In genomic region chr4:166092797-166093196, GRCh38 we compare ENCODE assay signal across 20 cellular contexts.
"Had no signal": no experiment of that assay in that cellular context is flagged by ENCODE, and none has a peak within 500 bp of the region (broad histone marks: within the 10 kb centered on the region; RNA-seq: fewer than 3 reads in every experiment).

No MANE protein-coding gene starts in this region.

- H2AFZ ChIP-seq: neural progenitor cell had no signal

- H3K4me3 Mint-ChIP-seq: activated CD4-positive, alpha-beta T cell treated with anti-CD3 and anti-CD28 coated beads for 36 hours; activated CD8-positive, alpha-beta memory T cell treated with anti-CD3 and anti-CD28 coated beads, Interleukin-2, amount 10 ng/mL, durations not matched to agents 7 days and 5 days; activated naive CD8-positive, alpha-beta T cell; endodermal cell; naive B cell; neural progenitor cell; stimulated activated naive CD8-positive, alpha-beta T cell treated with anti-CD3 and anti-CD28 coated beads, Interleukin-15, Interleukin-2, amounts not matched to agents 100 ng/mL and 50 ng/mL, for 24 hours had no signal

- H3K9me3 ChIP-seq: gastrocnemius medialis, mucosa of descending colon, prostate gland, right atrium auricular region, tibial nerve, vagina had no signal

- H3K27ac ChIP-seq: gastrocnemius medialis, neural progenitor cell, prostate gland, right atrium auricular region, tibial nerve, vagina had no signal

- H3K36me3 Mint-ChIP-seq: activated CD8-positive, alpha-beta memory T cell treated with anti-CD3 and anti-CD28 coated beads, Interleukin-2, amount 10 ng/mL, durations not matched to agents 7 days and 5 days; activated naive CD8-positive, alpha-beta T cell; naive B cell; neural progenitor cell had no signal

- H3K4me2 ChIP-seq: neural progenitor cell had no signal

- H3K9me3 Mint-ChIP-seq: endodermal cell; naive B cell; neural progenitor cell; stimulated activated naive CD8-positive, alpha-beta T cell treated with anti-CD3 and anti-CD28 coated beads, Interleukin-15, Interleukin-2, amounts not matched to agents 100 ng/mL and 50 ng/mL, for 24 hours had no signal

- ATAC-seq: activated CD4-positive, alpha-beta T cell treated with anti-CD3 and anti-CD28 coated beads for 36 hours; activated CD8-positive, alpha-beta memory T cell treated with anti-CD3 and anti-CD28 coated beads, Interleukin-2, amount 10 ng/mL, durations not matched to agents 7 days and 5 days; gastrocnemius medialis; left ventricle myocardium superior; mucosa of descending colon had no signal

- H3K27me3 Mint-ChIP-seq: activated CD4-positive, alpha-beta T cell treated with anti-CD3 and anti-CD28 coated beads for 36 hours; activated CD8-positive, alpha-beta memory T cell treated with anti-CD3 and anti-CD28 coated beads, Interleukin-2, amount 10 ng/mL, durations not matched to agents 7 days and 5 days; activated naive CD8-positive, alpha-beta T cell; naive B cell had no signal

- H3K27me3 ChIP-seq: gastrocnemius medialis, neural progenitor cell, right atrium auricular region, tibial nerve, vagina had no signal

- H3K4me1 Mint-ChIP-seq: activated CD4-positive, alpha-beta T cell treated with anti-CD3 and anti-CD28 coated beads for 36 hours; activated CD8-positive, alpha-beta memory T cell treated with anti-CD3 and anti-CD28 coated beads, Interleukin-2, amount 10 ng/mL, durations not matched to agents 7 days and 5 days; endodermal cell; naive B cell; neural progenitor cell had no signal

- H3K9ac ChIP-seq: neural progenitor cell had no signal

- DNase-seq: activated CD4-positive, alpha-beta T cell treated with anti-CD3 and anti-CD28 coated beads for 36 hours; activated CD4-positive, alpha-beta T cell treated with anti-CD3 and anti-CD28 coated beads, Interleukin-2, amount 50 U/mL, for 48 hours; activated CD8-positive, alpha-beta memory T cell treated with anti-CD3 and anti-CD28 coated beads, Interleukin-2, amount 10 ng/mL, durations not matched to agents 7 days and 5 days; endodermal cell; erythroblast; gastrocnemius medialis; head of caudate nucleus; kidney glomerular epithelial cell; left ventricle myocardium superior; mucosa of descending colon; naive B cell; stimulated activated CD4-positive, alpha-beta T cell treated with anti-CD3 and anti-CD28 coated beads, Interleukin-2, amount 100 ng/mL, for 24 hours; T-helper 2 cell had no signal

- H3K4me3 ChIP-seq: gastrocnemius medialis, mucosa of descending colon, neural progenitor cell, prostate gland, right atrium auricular region, tibial nerve, vagina had no signal

- H3K4me1 ChIP-seq: gastrocnemius medialis, neural progenitor cell, prostate gland, right atrium auricular region, tibial nerve, vagina had no signal

- H3K36me3 ChIP-seq: gastrocnemius medialis, neural progenitor cell, prostate gland, right atrium auricular region, tibial nerve, vagina had no signal

- H3K27ac Mint-ChIP-seq: activated CD4-positive, alpha-beta T cell treated with anti-CD3 and anti-CD28 coated beads for 36 hours; activated CD8-positive, alpha-beta memory T cell treated with anti-CD3 and anti-CD28 coated beads, Interleukin-2, amount 10 ng/mL, durations not matched to agents 7 days and 5 days; activated naive CD8-positive, alpha-beta T cell; naive B cell; neural progenitor cell; stimulated activated naive CD8-positive, alpha-beta T cell treated with anti-CD3 and anti-CD28 coated beads, Interleukin-15, Interleukin-2, amounts not matched to agents 100 ng/mL and 50 ng/mL, for 24 hours had no signal
